Comparison of ENCODE assay signal across 1 cellular context in the genomic region with DNA sequence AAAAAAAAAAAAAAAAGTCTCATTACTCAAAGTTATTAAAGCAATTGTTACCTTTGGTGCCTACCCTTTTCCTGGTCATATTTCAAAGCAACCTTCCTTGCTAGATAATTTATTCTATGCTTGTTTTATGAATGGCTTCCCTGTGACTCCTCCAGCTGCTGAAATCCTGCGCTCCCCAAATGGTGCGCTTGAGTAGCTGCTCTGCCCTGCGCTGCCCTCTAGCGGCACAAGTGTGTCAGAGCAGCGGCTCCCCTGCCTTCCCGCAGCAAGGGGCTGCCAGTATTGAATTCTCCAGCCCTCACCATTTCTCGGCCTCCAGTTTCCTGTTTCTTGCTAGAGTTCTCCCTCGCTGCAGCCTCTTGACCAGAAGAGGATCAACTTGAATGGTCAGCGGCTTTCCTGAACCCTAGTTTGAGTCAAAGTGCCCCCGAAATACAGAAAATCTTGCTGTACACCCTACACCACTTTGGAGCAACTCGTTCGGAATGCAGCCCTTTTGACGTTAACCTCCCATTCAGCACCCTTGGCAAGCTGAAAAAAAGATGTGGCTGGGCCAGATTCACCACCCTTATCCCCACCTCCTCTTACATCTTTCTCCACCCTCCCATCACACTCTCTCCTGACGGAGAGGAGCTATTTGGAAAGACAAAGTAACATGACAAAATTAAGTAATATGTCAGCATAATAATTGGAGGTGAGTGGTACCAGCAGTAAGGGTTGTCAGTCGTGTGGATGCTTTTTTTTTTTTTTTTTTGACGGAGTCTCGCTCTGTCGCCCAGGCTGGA.
TF ChIP-seq lines count a peak whose summit lies in the region.

No MANE protein-coding gene starts in this region.

TF ChIP-seq in HepG2, 621 proteins besides CTCF, POLR2A, EP300 and RAD21 (continued from another document and continues in another):
- TF ChIP-seq, protein P1, sequence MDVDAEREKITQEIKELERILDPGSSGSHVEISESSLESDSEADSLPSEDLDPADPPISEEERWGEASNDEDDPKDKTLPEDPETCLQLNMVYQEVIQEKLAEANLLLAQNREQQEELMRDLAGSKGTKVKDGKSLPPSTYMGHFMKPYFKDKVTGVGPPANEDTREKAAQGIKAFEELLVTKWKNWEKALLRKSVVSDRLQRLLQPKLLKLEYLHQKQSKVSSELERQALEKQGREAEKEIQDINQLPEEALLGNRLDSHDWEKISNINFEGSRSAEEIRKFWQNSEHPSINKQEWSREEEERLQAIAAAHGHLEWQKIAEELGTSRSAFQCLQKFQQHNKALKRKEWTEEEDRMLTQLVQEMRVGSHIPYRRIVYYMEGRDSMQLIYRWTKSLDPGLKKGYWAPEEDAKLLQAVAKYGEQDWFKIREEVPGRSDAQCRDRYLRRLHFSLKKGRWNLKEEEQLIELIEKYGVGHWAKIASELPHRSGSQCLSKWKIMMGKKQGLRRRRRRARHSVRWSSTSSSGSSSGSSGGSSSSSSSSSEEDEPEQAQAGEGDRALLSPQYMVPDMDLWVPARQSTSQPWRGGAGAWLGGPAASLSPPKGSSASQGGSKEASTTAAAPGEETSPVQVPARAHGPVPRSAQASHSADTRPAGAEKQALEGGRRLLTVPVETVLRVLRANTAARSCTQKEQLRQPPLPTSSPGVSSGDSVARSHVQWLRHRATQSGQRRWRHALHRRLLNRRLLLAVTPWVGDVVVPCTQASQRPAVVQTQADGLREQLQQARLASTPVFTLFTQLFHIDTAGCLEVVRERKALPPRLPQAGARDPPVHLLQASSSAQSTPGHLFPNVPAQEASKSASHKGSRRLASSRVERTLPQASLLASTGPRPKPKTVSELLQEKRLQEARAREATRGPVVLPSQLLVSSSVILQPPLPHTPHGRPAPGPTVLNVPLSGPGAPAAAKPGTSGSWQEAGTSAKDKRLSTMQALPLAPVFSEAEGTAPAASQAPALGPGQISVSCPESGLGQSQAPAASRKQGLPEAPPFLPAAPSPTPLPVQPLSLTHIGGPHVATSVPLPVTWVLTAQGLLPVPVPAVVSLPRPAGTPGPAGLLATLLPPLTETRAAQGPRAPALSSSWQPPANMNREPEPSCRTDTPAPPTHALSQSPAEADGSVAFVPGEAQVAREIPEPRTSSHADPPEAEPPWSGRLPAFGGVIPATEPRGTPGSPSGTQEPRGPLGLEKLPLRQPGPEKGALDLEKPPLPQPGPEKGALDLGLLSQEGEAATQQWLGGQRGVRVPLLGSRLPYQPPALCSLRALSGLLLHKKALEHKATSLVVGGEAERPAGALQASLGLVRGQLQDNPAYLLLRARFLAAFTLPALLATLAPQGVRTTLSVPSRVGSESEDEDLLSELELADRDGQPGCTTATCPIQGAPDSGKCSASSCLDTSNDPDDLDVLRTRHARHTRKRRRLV (CRISPR knock-in tag; IDR thresholded peaks at IDR 0.05), result no peak
- TF ChIP-seq, protein P2, sequence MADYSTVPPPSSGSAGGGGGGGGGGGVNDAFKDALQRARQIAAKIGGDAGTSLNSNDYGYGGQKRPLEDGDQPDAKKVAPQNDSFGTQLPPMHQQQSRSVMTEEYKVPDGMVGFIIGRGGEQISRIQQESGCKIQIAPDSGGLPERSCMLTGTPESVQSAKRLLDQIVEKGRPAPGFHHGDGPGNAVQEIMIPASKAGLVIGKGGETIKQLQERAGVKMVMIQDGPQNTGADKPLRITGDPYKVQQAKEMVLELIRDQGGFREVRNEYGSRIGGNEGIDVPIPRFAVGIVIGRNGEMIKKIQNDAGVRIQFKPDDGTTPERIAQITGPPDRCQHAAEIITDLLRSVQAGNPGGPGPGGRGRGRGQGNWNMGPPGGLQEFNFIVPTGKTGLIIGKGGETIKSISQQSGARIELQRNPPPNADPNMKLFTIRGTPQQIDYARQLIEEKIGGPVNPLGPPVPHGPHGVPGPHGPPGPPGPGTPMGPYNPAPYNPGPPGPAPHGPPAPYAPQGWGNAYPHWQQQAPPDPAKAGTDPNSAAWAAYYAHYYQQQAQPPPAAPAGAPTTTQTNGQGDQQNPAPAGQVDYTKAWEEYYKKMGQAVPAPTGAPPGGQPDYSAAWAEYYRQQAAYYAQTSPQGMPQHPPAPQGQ (CRISPR knock-in tag; IDR thresholded peaks at IDR 0.05; ENCODE audit: borderline replicate concordance), result no peak
- TF ChIP-seq SPEN (CRISPR knock-in tag; IDR thresholded peaks at IDR 0.05; ENCODE audit: low read depth), result no peak
- no peak for TF ChIP-seq NFE2L1 (CRISPR knock-in tag; IDR thresholded peaks at IDR 0.05; ENCODE audit: borderline replicate concordance)
- no peak for TF ChIP-seq ZBTB10 (CRISPR knock-in tag; IDR thresholded peaks at IDR 0.05; ENCODE audit: borderline replicate concordance)
- no peak for TF ChIP-seq SIN3B (IDR thresholded peaks at IDR 0.05; ENCODE audit: low read length)
- 0 out of 2 replicates have a peak, but pooled peaks have one; percentile 30 for TF ChIP-seq THRA (CRISPR knock-in tag; IDR thresholded peaks at IDR 0.05; ENCODE audit: borderline replicate concordance)
- no peak for TF ChIP-seq KIAA2018 (CRISPR knock-in tag; IDR thresholded peaks at IDR 0.05; ENCODE audit: borderline replicate concordance)
- no peak for TF ChIP-seq ZNF224 (CRISPR knock-in tag; IDR thresholded peaks at IDR 0.05)
- no peak for TF ChIP-seq ZNF468 (CRISPR knock-in tag; IDR thresholded peaks at IDR 0.05)
- TF ChIP-seq ARNT2 (CRISPR knock-in tag; IDR thresholded peaks at IDR 0.05; ENCODE audit: low read depth), result no peak
- TF ChIP-seq AHR (CRISPR knock-in tag; IDR thresholded peaks at IDR 0.05), result 0 out of 2 replicates have a peak, but pooled peaks have one; percentile 67
- TF ChIP-seq KAT2B (IDR thresholded peaks at IDR 0.05; ENCODE audit: borderline replicate concordance, low read depth, low read length), result no peak
- no peak for TF ChIP-seq ZNF20 (CRISPR knock-in tag; IDR thresholded peaks at IDR 0.05)
- TF ChIP-seq SNAPC2 (CRISPR knock-in tag; IDR thresholded peaks at IDR 0.05), result no peak
- TF ChIP-seq ZBTB8A (CRISPR knock-in tag; IDR thresholded peaks at IDR 0.05; ENCODE audit: borderline replicate concordance, low read depth), result no peak
- TF ChIP-seq KLF15 (CRISPR knock-in tag; IDR thresholded peaks at IDR 0.05; ENCODE audit: borderline replicate concordance), result no peak
- TF ChIP-seq, protein P3, sequence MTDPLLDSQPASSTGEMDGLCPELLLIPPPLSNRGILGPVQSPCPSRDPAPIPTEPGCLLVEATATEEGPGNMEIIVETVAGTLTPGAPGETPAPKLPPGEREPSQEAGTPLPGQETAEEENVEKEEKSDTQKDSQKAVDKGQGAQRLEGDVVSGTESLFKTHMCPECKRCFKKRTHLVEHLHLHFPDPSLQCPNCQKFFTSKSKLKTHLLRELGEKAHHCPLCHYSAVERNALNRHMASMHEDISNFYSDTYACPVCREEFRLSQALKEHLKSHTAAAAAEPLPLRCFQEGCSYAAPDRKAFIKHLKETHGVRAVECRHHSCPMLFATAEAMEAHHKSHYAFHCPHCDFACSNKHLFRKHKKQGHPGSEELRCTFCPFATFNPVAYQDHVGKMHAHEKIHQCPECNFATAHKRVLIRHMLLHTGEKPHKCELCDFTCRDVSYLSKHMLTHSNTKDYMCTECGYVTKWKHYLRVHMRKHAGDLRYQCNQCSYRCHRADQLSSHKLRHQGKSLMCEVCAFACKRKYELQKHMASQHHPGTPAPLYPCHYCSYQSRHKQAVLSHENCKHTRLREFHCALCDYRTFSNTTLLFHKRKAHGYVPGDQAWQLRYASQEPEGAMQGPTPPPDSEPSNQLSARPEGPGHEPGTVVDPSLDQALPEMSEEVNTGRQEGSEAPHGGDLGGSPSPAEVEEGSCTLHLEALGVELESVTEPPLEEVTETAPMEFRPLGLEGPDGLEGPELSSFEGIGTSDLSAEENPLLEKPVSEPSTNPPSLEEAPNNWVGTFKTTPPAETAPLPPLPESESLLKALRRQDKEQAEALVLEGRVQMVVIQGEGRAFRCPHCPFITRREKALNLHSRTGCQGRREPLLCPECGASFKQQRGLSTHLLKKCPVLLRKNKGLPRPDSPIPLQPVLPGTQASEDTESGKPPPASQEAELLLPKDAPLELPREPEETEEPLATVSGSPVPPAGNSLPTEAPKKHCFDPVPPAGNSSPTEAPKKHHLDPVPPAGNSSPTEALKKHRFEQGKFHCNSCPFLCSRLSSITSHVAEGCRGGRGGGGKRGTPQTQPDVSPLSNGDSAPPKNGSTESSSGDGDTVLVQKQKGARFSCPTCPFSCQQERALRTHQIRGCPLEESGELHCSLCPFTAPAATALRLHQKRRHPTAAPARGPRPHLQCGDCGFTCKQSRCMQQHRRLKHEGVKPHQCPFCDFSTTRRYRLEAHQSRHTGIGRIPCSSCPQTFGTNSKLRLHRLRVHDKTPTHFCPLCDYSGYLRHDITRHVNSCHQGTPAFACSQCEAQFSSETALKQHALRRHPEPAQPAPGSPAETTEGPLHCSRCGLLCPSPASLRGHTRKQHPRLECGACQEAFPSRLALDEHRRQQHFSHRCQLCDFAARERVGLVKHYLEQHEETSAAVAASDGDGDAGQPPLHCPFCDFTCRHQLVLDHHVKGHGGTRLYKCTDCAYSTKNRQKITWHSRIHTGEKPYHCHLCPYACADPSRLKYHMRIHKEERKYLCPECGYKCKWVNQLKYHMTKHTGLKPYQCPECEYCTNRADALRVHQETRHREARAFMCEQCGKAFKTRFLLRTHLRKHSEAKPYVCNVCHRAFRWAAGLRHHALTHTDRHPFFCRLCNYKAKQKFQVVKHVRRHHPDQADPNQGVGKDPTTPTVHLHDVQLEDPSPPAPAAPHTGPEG (CRISPR knock-in tag; IDR thresholded peaks at IDR 0.05), result no peak
- no peak for TF ChIP-seq ARHGAP35 (CRISPR knock-in tag; IDR thresholded peaks at IDR 0.05; ENCODE audit: borderline replicate concordance)
- no peak for TF ChIP-seq FOXK2 (IDR thresholded peaks at IDR 0.05)
